ENCODE assay signal across 1 cellular context in the genomic region with DNA sequence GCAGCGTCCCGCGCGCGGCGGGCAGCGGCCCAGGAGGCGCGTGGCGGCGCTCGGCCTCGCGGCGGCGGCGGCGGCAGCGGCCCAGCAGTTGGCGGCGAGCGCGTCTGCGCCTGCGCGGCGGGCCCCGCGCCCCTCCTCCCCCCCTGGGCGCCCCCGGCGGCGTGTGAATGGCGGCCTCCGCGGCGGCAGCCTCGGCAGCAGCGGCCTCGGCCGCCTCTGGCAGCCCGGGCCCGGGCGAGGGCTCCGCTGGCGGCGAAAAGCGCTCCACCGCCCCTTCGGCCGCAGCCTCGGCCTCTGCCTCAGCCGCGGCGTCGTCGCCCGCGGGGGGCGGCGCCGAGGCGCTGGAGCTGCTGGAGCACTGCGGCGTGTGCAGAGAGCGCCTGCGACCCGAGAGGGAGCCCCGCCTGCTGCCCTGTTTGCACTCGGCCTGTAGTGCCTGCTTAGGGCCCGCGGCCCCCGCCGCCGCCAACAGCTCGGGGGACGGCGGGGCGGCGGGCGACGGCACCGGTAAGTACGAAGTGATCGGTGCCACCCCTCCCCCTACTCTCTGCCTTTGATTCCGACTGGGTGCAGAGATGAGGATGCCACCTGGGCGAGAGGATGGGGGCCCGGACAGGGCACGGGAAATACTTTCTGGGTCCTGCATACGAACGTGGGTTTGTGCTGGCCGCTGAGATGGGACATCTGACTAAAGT.
TF ChIP-seq lines count a peak whose summit lies in the region.

No MANE protein-coding gene starts in this region.

TF ChIP-seq in HepG2, 621 proteins besides CTCF, POLR2A, EP300 and RAD21 (continues in another document):
- TF ChIP-seq, protein P1, sequence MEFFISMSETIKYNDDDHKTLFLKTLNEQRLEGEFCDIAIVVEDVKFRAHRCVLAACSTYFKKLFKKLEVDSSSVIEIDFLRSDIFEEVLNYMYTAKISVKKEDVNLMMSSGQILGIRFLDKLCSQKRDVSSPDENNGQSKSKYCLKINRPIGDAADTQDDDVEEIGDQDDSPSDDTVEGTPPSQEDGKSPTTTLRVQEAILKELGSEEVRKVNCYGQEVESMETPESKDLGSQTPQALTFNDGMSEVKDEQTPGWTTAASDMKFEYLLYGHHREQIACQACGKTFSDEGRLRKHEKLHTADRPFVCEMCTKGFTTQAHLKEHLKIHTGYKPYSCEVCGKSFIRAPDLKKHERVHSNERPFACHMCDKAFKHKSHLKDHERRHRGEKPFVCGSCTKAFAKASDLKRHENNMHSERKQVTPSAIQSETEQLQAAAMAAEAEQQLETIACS (CRISPR knock-in tag; IDR thresholded peaks at IDR 0.05), result no peak
- TF ChIP-seq, protein P2, sequence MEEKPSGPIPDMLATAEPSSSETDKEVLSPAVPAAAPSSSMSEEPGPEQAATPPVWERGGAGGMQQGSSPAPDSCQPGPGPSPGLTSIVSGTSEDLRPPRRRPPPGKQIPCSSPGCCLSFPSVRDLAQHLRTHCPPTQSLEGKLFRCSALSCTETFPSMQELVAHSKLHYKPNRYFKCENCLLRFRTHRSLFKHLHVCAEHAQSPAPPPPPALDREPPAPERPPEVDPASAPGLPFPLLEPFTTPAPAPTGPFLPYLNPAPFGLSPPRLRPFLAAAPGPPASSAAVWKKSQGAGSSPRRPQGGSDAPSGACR (CRISPR knock-in tag; IDR thresholded peaks at IDR 0.05), result no peak
- TF ChIP-seq ZNF678 (CRISPR knock-in tag; IDR thresholded peaks at IDR 0.05) (no peak), ZNF101 (CRISPR knock-in tag; IDR thresholded peaks at IDR 0.05; ENCODE audit: borderline replicate concordance, low read depth) (no peak), ARID2 (CRISPR knock-in tag; IDR thresholded peaks at IDR 0.05; ENCODE audit: borderline replicate concordance) (no peak), ZFAT (CRISPR knock-in tag; conservative IDR thresholded peaks at IDR 0.05) (no peak), ZNF547 (CRISPR knock-in tag; IDR thresholded peaks at IDR 0.05) (no peak), XRCC5 (optimal IDR thresholded peaks at IDR 0.05; ENCODE audit: low read length) (no peak), ZNF780A (CRISPR knock-in tag; IDR thresholded peaks at IDR 0.05) (no peak), ZKSCAN8 (CRISPR knock-in tag; IDR thresholded peaks at IDR 0.05; ENCODE audit: borderline replicate concordance) (no peak), ETV6 (CRISPR knock-in tag; conservative IDR thresholded peaks at IDR 0.05) (no peak), ZNF282 (IDR thresholded peaks at IDR 0.05; ENCODE audit: partially characterized antibody) (no peak), ZNF331 (CRISPR knock-in tag; IDR thresholded peaks at IDR 0.05) (no peak), ZNF354B (CRISPR knock-in tag; IDR thresholded peaks at IDR 0.05) (no peak), NR2F6 (IDR thresholded peaks at IDR 0.05) (no peak), NR2F6 (CRISPR knock-in tag; IDR thresholded peaks at IDR 0.05) (no peak), AGO1 (IDR thresholded peaks at IDR 0.05; ENCODE audit: low read depth, low read length, poor library complexity, severe bottlenecking) (no peak), ZFY (CRISPR knock-in tag; IDR thresholded peaks at IDR 0.05) (no peak), TSC22D2 (CRISPR knock-in tag; IDR thresholded peaks at IDR 0.05; ENCODE audit: borderline replicate concordance) (no peak), ZNF260 (CRISPR knock-in tag; IDR thresholded peaks at IDR 0.05; ENCODE audit: borderline replicate concordance, low read depth) (no peak), ZNF749 (CRISPR knock-in tag; IDR thresholded peaks at IDR 0.05; ENCODE audit: borderline replicate concordance) (no peak), CCDC6 (CRISPR knock-in tag; IDR thresholded peaks at IDR 0.05) (peak; percentile 60; the same call in 1 of the 2 replicates), ZNF225 (CRISPR knock-in tag; IDR thresholded peaks at IDR 0.05) (no peak), MBNL3 (CRISPR knock-in tag; conservative IDR thresholded peaks at IDR 0.05) (no peak), ZNF136 (CRISPR knock-in tag; IDR thresholded peaks at IDR 0.05; ENCODE audit: low read depth) (no peak), ZNF878 (CRISPR knock-in tag; IDR thresholded peaks at IDR 0.05) (no peak), ZBTB42 (CRISPR knock-in tag; IDR thresholded peaks at IDR 0.05) (no peak), IKZF1 (IDR thresholded peaks at IDR 0.05) (no peak), KDM4B (CRISPR knock-in tag; IDR thresholded peaks at IDR 0.05) (no peak), AGO2 (optimal IDR thresholded peaks at IDR 0.05; ENCODE audit: low read depth, low read length) (peak; percentile 95), PITX1 (CRISPR knock-in tag; IDR thresholded peaks at IDR 0.05) (no peak), ZBTB3 (CRISPR knock-in tag; IDR thresholded peaks at IDR 0.05; ENCODE audit: borderline replicate concordance, low read depth) (no peak), ZSCAN31 (CRISPR knock-in tag; IDR thresholded peaks at IDR 0.05; ENCODE audit: low read depth) (no peak)
- TF ChIP-seq, protein P3, sequence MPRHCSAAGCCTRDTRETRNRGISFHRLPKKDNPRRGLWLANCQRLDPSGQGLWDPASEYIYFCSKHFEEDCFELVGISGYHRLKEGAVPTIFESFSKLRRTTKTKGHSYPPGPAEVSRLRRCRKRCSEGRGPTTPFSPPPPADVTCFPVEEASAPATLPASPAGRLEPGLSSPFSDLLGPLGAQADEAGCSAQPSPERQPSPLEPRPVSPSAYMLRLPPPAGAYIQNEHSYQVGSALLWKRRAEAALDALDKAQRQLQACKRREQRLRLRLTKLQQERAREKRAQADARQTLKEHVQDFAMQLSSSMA (CRISPR knock-in tag; IDR thresholded peaks at IDR 0.05), result no peak
- TF ChIP-seq, protein P4, sequence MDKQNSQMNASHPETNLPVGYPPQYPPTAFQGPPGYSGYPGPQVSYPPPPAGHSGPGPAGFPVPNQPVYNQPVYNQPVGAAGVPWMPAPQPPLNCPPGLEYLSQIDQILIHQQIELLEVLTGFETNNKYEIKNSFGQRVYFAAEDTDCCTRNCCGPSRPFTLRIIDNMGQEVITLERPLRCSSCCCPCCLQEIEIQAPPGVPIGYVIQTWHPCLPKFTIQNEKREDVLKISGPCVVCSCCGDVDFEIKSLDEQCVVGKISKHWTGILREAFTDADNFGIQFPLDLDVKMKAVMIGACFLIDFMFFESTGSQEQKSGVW (CRISPR knock-in tag; IDR thresholded peaks at IDR 0.05; ENCODE audit: borderline replicate concordance), result no peak
- TF ChIP-seq, protein P5, sequence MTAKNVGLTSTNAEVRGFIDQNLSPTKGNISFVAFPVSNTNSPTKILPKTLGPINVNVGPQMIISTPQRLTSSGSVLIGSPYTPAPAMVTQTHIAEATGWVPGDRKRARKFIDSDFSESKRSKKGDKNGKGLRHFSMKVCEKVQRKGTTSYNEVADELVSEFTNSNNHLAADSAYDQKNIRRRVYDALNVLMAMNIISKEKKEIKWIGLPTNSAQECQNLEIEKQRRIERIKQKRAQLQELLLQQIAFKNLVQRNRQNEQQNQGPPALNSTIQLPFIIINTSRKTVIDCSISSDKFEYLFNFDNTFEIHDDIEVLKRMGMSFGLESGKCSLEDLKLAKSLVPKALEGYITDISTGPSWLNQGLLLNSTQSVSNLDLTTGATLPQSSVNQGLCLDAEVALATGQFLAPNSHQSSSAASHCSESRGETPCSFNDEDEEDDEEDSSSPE (CRISPR knock-in tag; IDR thresholded peaks at IDR 0.05), result no peak
- TF ChIP-seq, protein P6, sequence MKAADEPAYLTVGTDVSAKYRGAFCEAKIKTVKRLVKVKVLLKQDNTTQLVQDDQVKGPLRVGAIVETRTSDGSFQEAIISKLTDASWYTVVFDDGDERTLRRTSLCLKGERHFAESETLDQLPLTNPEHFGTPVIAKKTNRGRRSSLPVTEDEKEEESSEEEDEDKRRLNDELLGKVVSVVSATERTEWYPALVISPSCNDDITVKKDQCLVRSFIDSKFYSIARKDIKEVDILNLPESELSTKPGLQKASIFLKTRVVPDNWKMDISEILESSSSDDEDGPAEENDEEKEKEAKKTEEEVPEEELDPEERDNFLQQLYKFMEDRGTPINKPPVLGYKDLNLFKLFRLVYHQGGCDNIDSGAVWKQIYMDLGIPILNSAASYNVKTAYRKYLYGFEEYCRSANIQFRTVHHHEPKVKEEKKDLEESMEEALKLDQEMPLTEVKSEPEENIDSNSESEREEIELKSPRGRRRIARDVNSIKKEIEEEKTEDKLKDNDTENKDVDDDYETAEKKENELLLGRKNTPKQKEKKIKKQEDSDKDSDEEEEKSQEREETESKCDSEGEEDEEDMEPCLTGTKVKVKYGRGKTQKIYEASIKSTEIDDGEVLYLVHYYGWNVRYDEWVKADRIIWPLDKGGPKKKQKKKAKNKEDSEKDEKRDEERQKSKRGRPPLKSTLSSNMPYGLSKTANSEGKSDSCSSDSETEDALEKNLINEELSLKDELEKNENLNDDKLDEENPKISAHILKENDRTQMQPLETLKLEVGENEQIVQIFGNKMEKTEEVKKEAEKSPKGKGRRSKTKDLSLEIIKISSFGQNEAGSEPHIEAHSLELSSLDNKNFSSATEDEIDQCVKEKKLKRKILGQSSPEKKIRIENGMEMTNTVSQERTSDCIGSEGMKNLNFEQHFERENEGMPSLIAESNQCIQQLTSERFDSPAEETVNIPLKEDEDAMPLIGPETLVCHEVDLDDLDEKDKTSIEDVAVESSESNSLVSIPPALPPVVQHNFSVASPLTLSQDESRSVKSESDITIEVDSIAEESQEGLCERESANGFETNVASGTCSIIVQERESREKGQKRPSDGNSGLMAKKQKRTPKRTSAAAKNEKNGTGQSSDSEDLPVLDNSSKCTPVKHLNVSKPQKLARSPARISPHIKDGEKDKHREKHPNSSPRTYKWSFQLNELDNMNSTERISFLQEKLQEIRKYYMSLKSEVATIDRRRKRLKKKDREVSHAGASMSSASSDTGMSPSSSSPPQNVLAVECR (CRISPR knock-in tag; IDR thresholded peaks at IDR 0.05; ENCODE audit: borderline replicate concordance), result no peak
- TF ChIP-seq, protein P7, sequence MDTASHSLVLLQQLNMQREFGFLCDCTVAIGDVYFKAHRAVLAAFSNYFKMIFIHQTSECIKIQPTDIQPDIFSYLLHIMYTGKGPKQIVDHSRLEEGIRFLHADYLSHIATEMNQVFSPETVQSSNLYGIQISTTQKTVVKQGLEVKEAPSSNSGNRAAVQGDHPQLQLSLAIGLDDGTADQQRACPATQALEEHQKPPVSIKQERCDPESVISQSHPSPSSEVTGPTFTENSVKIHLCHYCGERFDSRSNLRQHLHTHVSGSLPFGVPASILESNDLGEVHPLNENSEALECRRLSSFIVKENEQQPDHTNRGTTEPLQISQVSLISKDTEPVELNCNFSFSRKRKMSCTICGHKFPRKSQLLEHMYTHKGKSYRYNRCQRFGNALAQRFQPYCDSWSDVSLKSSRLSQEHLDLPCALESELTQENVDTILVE (CRISPR knock-in tag; IDR thresholded peaks at IDR 0.05), result no peak
- TF ChIP-seq, protein P8, sequence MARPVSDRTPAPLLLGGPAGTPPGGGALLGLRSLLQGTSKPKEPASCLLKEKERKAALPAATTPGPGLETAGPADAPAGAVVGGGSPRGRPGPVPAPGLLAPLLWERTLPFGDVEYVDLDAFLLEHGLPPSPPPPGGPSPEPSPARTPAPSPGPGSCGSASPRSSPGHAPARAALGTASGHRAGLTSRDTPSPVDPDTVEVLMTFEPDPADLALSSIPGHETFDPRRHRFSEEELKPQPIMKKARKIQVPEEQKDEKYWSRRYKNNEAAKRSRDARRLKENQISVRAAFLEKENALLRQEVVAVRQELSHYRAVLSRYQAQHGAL (CRISPR knock-in tag; IDR thresholded peaks at IDR 0.05; ENCODE audit: not compliant biosample characterization), result no peak
- TF ChIP-seq, protein P9, sequence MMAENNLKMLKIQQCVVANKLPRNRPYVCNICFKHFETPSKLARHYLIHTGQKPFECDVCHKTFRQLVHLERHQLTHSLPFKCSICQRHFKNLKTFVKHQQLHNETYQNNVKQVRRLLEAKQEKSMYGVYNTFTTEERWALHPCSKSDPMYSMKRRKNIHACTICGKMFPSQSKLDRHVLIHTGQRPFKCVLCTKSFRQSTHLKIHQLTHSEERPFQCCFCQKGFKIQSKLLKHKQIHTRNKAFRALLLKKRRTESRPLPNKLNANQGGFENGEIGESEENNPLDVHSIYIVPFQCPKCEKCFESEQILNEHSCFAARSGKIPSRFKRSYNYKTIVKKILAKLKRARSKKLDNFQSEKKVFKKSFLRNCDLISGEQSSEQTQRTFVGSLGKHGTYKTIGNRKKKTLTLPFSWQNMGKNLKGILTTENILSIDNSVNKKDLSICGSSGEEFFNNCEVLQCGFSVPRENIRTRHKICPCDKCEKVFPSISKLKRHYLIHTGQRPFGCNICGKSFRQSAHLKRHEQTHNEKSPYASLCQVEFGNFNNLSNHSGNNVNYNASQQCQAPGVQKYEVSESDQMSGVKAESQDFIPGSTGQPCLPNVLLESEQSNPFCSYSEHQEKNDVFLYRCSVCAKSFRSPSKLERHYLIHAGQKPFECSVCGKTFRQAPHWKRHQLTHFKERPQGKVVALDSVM (CRISPR knock-in tag; IDR thresholded peaks at IDR 0.05), result 0 out of 2 replicates have a peak, but pooled peaks have one; percentile 1
- TF ChIP-seq, protein P10, sequence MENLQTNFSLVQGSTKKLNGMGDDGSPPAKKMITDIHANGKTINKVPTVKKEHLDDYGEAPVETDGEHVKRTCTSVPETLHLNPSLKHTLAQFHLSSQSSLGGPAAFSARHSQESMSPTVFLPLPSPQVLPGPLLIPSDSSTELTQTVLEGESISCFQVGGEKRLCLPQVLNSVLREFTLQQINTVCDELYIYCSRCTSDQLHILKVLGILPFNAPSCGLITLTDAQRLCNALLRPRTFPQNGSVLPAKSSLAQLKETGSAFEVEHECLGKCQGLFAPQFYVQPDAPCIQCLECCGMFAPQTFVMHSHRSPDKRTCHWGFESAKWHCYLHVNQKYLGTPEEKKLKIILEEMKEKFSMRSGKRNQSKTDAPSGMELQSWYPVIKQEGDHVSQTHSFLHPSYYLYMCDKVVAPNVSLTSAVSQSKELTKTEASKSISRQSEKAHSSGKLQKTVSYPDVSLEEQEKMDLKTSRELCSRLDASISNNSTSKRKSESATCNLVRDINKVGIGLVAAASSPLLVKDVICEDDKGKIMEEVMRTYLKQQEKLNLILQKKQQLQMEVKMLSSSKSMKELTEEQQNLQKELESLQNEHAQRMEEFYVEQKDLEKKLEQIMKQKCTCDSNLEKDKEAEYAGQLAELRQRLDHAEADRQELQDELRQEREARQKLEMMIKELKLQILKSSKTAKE (CRISPR knock-in tag; IDR thresholded peaks at IDR 0.05; ENCODE audit: borderline replicate concordance), result 0 out of 2 replicates have a peak, but pooled peaks have one; percentile 6
- TF ChIP-seq, protein P11, sequence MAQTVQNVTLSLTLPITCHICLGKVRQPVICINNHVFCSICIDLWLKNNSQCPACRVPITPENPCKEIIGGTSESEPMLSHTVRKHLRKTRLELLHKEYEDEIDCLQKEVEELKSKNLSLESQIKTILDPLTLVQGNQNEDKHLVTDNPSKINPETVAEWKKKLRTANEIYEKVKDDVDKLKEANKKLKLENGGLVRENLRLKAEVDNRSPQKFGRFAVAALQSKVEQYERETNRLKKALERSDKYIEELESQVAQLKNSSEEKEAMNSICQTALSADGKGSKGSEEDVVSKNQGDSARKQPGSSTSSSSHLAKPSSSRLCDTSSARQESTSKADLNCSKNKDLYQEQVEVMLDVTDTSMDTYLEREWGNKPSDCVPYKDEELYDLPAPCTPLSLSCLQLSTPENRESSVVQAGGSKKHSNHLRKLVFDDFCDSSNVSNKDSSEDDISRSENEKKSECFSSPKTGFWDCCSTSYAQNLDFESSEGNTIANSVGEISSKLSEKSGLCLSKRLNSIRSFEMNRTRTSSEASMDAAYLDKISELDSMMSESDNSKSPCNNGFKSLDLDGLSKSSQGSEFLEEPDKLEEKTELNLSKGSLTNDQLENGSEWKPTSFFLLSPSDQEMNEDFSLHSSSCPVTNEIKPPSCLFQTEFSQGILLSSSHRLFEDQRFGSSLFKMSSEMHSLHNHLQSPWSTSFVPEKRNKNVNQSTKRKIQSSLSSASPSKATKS (CRISPR knock-in tag; IDR thresholded peaks at IDR 0.05), result no peak
